In the genomic region with DNA sequence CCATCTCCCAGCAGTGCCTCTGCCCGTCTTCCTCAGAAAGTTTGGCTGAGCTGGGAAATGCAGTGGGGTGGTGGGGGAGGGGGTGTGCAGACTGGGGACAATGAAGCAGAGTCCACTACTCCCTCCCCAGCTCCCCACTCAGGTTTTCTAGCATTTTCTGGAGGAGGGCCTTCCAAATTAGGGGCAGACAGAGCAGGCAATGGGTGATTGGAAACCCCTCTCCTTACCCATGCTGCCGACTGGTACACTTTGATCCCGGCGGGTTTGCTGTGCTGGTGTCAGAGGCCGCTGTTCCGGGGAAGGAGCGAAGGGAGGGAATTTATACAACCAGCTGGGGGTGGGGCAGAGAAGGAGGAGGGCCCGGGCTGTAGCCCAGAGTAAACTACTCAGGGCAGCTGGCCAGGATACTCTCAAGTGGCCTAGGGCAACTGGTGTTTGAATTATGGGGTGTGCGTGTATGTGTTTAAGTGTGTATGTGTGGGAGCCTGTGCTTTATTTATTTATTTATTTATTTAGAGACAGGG, we compare ENCODE assay signal across 8 cellular contexts. TPM values are rescaled to one million over a fixed set of nuclear protein-coding genes. Genes with fewer than 3 reads are reported as not detected.
DNase-seq lines count a peak whose midpoint lies in the region; ATAC-seq and TF ChIP-seq lines count a peak whose summit lies in the region.

A gene (minus strand): TSS at position 295 of the 524 bp plus-strand sequence. CDS start 64 bp downstream, at position 231.

- H3K4me1 Mint-ChIP-seq in nephron progenitor cell: peaks cover 54% of the 10 kb centered on the region

- DNase-seq in HEK293T (ENCODE audit: extremely low spot score) (peak; percentile 70), RWPE2 (ENCODE audit: low spot score) (no peak), fibroblast of the aortic adventitia (ENCODE audit: low read depth) (peak; percentile 84), nephron progenitor cell (peak; percentile 69), occipital lobe (lab: John Stamatoyannopoulos, UW) (no peak), NOMO-1 treated with dmso at 0.1 percent for 144 hours (lab: John Stamatoyannopoulos, UW; ENCODE audit: unreplicated experiment) (no peak)
- DNase-seq in activated naive CD4-positive, alpha-beta T cell treated with anti-CD3 and anti-CD28 coated beads, Interleukin-2, amount 50 U/mL, for 16 hours: no peak

- H3K27ac Mint-ChIP-seq in nephron progenitor cell: peak within 1 kb of the TSS; percentile 84

- ATAC-seq in RWPE2 (ENCODE audit: low read depth) (peak; percentile 43; the same call in 2 of the 3 replicates), GM19351 (IDR thresholded peaks at IDR 0.05; ENCODE audit: unreplicated experiment) (no peak)

- no peaks in the 10 kb centered on the region for H3K9me3 ChIP-seq in RWPE2 (ENCODE audit: severe bottlenecking)

- H3K27ac ChIP-seq in RWPE2 (ENCODE audit: poor library complexity, severe bottlenecking): no peak within 1 kb of the TSS

- no peaks in the 10 kb centered on the region for H3K4me1 ChIP-seq in RWPE2 (ENCODE audit: insufficient read depth, poor library complexity, severe bottlenecking)

- H3K36me3 ChIP-seq in RWPE2 (ENCODE audit: low read depth): no peaks in the 10 kb centered on the region

- no peak for TF ChIP-seq CTCF in RWPE2 (IDR thresholded peaks at IDR 0.05; ENCODE audit: poor library complexity, severe bottlenecking)
- no peak for TF ChIP-seq CTCF in fibroblast of the aortic adventitia (IDR thresholded peaks at IDR 0.05; ENCODE audit: insufficient read depth, low read length)
- no peak for TF ChIP-seq CTCF in nephron progenitor cell (IDR thresholded peaks at IDR 0.05)

- H3K27me3 Mint-ChIP-seq in nephron progenitor cell (ENCODE audit: low read depth, poor library complexity): no peaks in the 10 kb centered on the region

- H3K9me3 Mint-ChIP-seq in nephron progenitor cell: no peaks in the 10 kb centered on the region

- peak within 1 kb of the TSS; percentile 86 for H3K4me3 Mint-ChIP-seq in nephron progenitor cell

- H3K27me3 ChIP-seq in RWPE2 (ENCODE audit: insufficient read depth, poor library complexity, severe bottlenecking): no peaks in the 10 kb centered on the region

- POLR2A ChIA-PET in HEK293T (lab: Yijun Ruan, JAX): interaction anchor here (0.9 to 2.3 kb wide), 7 partner anchors 10 to 139 kb away, joined by 3 to 16 read pairs (median 5); a partner anchor contains a TSS

- H3K4me3 ChIP-seq in RWPE2 (ENCODE audit: severe bottlenecking) (no peak within 1 kb of the TSS), fibroblast of the aortic adventitia (ENCODE audit: low read depth, low read length) (peak within 1 kb of the TSS; percentile 70)

- CTCF ChIA-PET in HEK293T (lab: Yijun Ruan, JAX): interaction anchor here (0.5 to 1.2 kb wide), 3 partner anchors 10 to 230 kb away, joined by 5 to 11 read pairs (median 5); no protein-coding TSS in a partner anchor

- peaks cover 14% of the 10 kb centered on the region for H3K36me3 Mint-ChIP-seq in nephron progenitor cell (ENCODE audit: low read depth)

TF ChIP-seq in HEK293T, 16 proteins besides CTCF, POLR2A, EP300 and RAD21:
- TF ChIP-seq ELF4 (IDR thresholded peaks at IDR 0.05): no peak; the same call in 1 of the 2 replicates
- TF ChIP-seq FOXA1 (IDR thresholded peaks at IDR 0.05): no peak
- no peak for TF ChIP-seq FOXM1 (IDR thresholded peaks at IDR 0.05; ENCODE audit: borderline replicate concordance)
- no peak for TF ChIP-seq TARDBP (IDR thresholded peaks at IDR 0.05)
- TF ChIP-seq LEF1 (IDR thresholded peaks at IDR 0.05; ENCODE audit: borderline replicate concordance): no peak
- no peak for TF ChIP-seq BHLHE40 (IDR thresholded peaks at IDR 0.05; ENCODE audit: borderline replicate concordance)
- TF ChIP-seq FOXK2 (IDR thresholded peaks at IDR 0.05): no peak
- no peak for TF ChIP-seq ZNF384 (IDR thresholded peaks at IDR 0.05)
- TF ChIP-seq SUZ12 (IDR thresholded peaks at IDR 0.05): no peak
- no peak for TF ChIP-seq HDGF (IDR thresholded peaks at IDR 0.05; ENCODE audit: borderline replicate concordance)
- no peak for TF ChIP-seq CTBP1 (IDR thresholded peaks at IDR 0.05; ENCODE audit: borderline replicate concordance)
- no peak for TF ChIP-seq NFRKB (IDR thresholded peaks at IDR 0.05)
- TF ChIP-seq L3MBTL2 (conservative IDR thresholded peaks at IDR 0.05): no peak

RNA-seq across cellular contexts. Expression of the gene that starts here (rescaled TPM):
- 26.8 and 70.5 TPM in 2 replicates for total RNA-seq in fibroblast of the aortic adventitia (ENCODE audit: low replicate concordance)
- total RNA-seq in occipital lobe: 9.2 TPM

Comparison
In these comparisons a context has a peak if more than half of its experiments do, and no peak if none do; other contexts are left out.
1. DNase-seq: peak in HEK293T (single experiment), fibroblast of the aortic adventitia (single experiment) and nephron progenitor cell (single experiment); none in RWPE2 (single experiment), occipital lobe (single experiment), activated naive CD4-positive, alpha-beta T cell treated with anti-CD3 and anti-CD28 coated beads, Interleukin-2, amount 50 U/mL, for 16 hours (single experiment) and NOMO-1 treated with dmso at 0.1 percent for 144 hours (single experiment).